Comparison of ENCODE assay signal across 20 cellular contexts in the genomic region with DNA sequence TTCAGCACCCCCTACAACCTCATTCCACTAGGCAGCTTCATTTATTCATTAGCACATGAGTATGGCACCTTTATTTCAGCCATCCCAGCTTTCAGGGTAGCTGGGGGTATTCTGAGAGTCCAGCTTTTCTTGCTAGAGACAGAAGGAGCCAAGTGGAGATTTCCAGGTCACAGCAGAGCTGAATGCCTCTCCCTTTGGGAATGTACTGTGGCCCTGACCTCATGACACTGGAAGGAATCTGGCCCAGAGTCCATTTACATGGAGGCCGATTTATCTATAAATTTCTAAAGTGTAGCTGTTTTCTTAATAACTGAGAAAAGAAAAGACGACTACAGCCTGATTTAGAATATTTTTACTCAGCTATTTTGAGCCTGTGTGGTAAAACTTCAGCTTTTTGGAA. TPM values are rescaled to one million over a fixed set of nuclear protein-coding genes. Genes with fewer than 3 reads are reported as not detected.
DNase-seq lines count a peak whose midpoint lies in the region; ATAC-seq and TF ChIP-seq lines count a peak whose summit lies in the region.
"Had no signal": no experiment of that assay in that cellular context is flagged by ENCODE, and none has a peak within 500 bp of the region (broad histone marks: within the 10 kb centered on the region; RNA-seq: fewer than 3 reads in every experiment).

No MANE protein-coding gene starts in this region.

- intact Hi-C loops in cardiac septum (cut with DNase I) (no loop called here), sciatic nerve (cut with DNase I) (no loop called here)

- peak; percentile 24 for ATAC-seq in left lobe of liver
- peak; percentile 26 for ATAC-seq in sciatic nerve
- ATAC-seq: K562 had no signal

- H3K36me3 ChIP-seq in cardiac muscle cell (no peaks in the 10 kb centered on the region), urinary bladder (ENCODE audit: insufficient read depth) (no peaks in the 10 kb centered on the region)
- H3K36me3 ChIP-seq: HAP-1 had no signal

- H3K27ac ChIP-seq in cardiac muscle cell (peak overlapping the region; percentile 62), urinary bladder (ENCODE audit: low read depth) (peak overlapping the region; percentile 38)

- H3K4me3 ChIP-seq in cardiac muscle cell (no peak overlapping the region), urinary bladder (ENCODE audit: low read depth, low read length) (no peak overlapping the region)
- H3K4me3 ChIP-seq: HAP-1, K562 had no signal

- no peak for TF ChIP-seq CTCF in cardiac muscle cell (IDR thresholded peaks at IDR 0.05; ENCODE audit: low read depth, low read length)

- 36% methylated on average over 2 of the region's 2 CpGs for WGBS in urinary bladder

- H3K9me3 ChIP-seq in cardiac muscle cell (ENCODE audit: low read depth), result no peaks in the 10 kb centered on the region

- H3K4me1 ChIP-seq in cardiac muscle cell (ENCODE audit: low read depth) (peaks cover 13% of the 10 kb centered on the region), urinary bladder (ENCODE audit: insufficient read depth) (no peaks in the 10 kb centered on the region)
- H3K4me1 ChIP-seq: HAP-1 had no signal

- DNase-seq in cardiac muscle cell (ENCODE audit: low read depth in 1 of 2, low spot score in 1 of 2) (peak in 1 of 2 donors; percentile 49), cardiac septum (ENCODE audit: low spot score) (no peak), left lobe of liver (ENCODE audit: low spot score) (peak; percentile 23), sciatic nerve (ENCODE audit: low spot score) (no peak), HK-2 (ENCODE audit: unreplicated experiment) (no peak), hypothalamus (lab: John Stamatoyannopoulos, UW) (no peak), AML-193 (lab: John Stamatoyannopoulos, UW) (no peak)
- DNase-seq: 8988T; CD4-positive, alpha-beta T cell; DMS153; GF-D8; NCI-H1105 treated with DMSO at 0.1 percent for 48 hours; NCI-H1694; NCI-H510A; NCI-H748 treated with DMSO at 0.1 percent for 48 hours; NK-92 treated with Interleukin-12 subunit alpha and Interleukin-12 subunit beta, amount 100 ng/mL, for 24 hours; SHP77 treated with DMSO at 0.1 percent for 48 hours had no signal

- no peaks in the 10 kb centered on the region for H3K27me3 ChIP-seq in cardiac muscle cell

RNA-seq across cellular contexts. Expression of a gene that starts 47.2 kb away (rescaled TPM):
- total RNA-seq in cardiac muscle cell, result 15.2 and 22.0 TPM in 2 replicates
- polyA plus RNA-seq in cardiac muscle cell, result 9.7 and 12.5 TPM in 2 replicates
- total RNA-seq in cardiac septum, result 13.4 TPM
- 12.8 TPM for total RNA-seq in left lobe of liver
- 59.7 TPM for total RNA-seq in sciatic nerve
- 24.6 TPM for total RNA-seq in urinary bladder
- 39.3 TPM for polyA plus RNA-seq in urinary bladder
